In the genomic region with DNA sequence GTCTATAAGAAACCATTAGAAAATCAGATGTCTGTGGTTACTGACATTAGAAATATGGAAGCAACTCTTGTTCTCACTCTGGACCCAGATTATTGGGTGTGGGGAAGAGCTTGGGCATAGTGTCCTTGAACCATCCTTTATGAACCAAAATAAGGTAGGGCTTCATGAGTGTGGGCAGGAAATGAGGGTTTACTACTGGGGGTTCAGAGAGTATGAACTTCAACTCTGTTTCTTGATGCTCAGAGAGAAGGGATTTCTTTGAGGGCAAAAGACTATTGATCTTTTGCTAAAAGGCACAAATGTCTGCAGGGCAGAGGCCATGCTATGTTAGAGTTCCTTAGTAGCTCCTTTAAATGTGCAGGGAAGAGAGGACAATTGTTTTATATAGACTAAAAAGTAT, we compare ENCODE assay signal across 31 cellular contexts.
"Had no signal": no experiment of that assay in that cellular context is flagged by ENCODE, and none has a peak within 500 bp of the region (broad histone marks: within the 10 kb centered on the region; RNA-seq: fewer than 3 reads in every experiment).

No MANE protein-coding gene starts in this region.

- H3K27ac Mint-ChIP-seq: activated B cell treated with CpG ODN at 0.5 μM for 24 hours; activated CD4-positive, alpha-beta memory T cell treated with anti-CD3 and anti-CD28 coated beads, Interleukin-2, amount 10 ng/mL, durations not matched to agents 7 days and 5 days; activated CD4-positive, alpha-beta T cell treated with anti-CD3 and anti-CD28 coated beads, Interleukin-2, amount 10 ng/mL, durations not matched to agents 7 days and 5 days; activated naive CD4-positive, alpha-beta T cell treated with anti-CD3 and anti-CD28 coated beads, Interleukin-2, amount 10 ng/mL, durations not matched to agents 7 days and 5 days; activated naive CD4-positive, alpha-beta T cell treated with anti-CD3 and anti-CD28 coated beads, Interleukin-2, amount 50 U/mL, for 72 hours; activated naive CD8-positive, alpha-beta T cell treated with anti-CD3 and anti-CD28 coated beads, Interleukin-2, amount 10 ng/mL, durations not matched to agents 7 days and 5 days; activated T-cell treated with anti-CD3 and anti-CD28 coated beads, Interleukin-2, amount 50 U/mL, for 24 hours; activated T-cell treated with anti-CD3 and anti-CD28 coated beads, Interleukin-2, amount 50 U/mL, for 72 hours; brain; T-helper 1 cell treated with Interleukin-12 subunit alpha and Interleukin-12 subunit beta and Interleukin-4 antibody, amounts not matched to agents 30 μg/mL and 1 μg/mL, for 36 hours; T-helper 2 cell treated with Interferon-gamma antibody and Interleukin-4, amounts not matched to agents 5 μg/mL and 100 μg/mL, for 36 hours had no signal

- H3K27me3 Mint-ChIP-seq: activated B cell treated with CpG ODN at 0.5 μM for 24 hours; activated CD4-positive, alpha-beta memory T cell treated with anti-CD3 and anti-CD28 coated beads, Interleukin-2, amount 10 ng/mL, durations not matched to agents 7 days and 5 days; activated CD4-positive, alpha-beta T cell treated with anti-CD3 and anti-CD28 coated beads, Interleukin-2, amount 10 ng/mL, durations not matched to agents 7 days and 5 days; activated naive CD4-positive, alpha-beta T cell treated with anti-CD3 and anti-CD28 coated beads, Interleukin-2, amount 10 ng/mL, durations not matched to agents 7 days and 5 days; activated naive CD8-positive, alpha-beta T cell treated with anti-CD3 and anti-CD28 coated beads, Interleukin-2, amount 10 ng/mL, durations not matched to agents 7 days and 5 days; activated T-cell treated with anti-CD3 and anti-CD28 coated beads, Interleukin-2, amount 50 U/mL, for 24 hours; brain had no signal

- H3K4me3 Mint-ChIP-seq: activated B cell treated with CpG ODN at 0.5 μM for 24 hours; activated CD4-positive, alpha-beta memory T cell treated with anti-CD3 and anti-CD28 coated beads, Interleukin-2, amount 10 ng/mL, durations not matched to agents 7 days and 5 days; activated CD4-positive, alpha-beta T cell treated with anti-CD3 and anti-CD28 coated beads, Interleukin-2, amount 10 ng/mL, durations not matched to agents 7 days and 5 days; activated naive CD4-positive, alpha-beta T cell treated with anti-CD3 and anti-CD28 coated beads, Interleukin-2, amount 10 ng/mL, durations not matched to agents 7 days and 5 days; activated naive CD8-positive, alpha-beta T cell treated with anti-CD3 and anti-CD28 coated beads, Interleukin-2, amount 10 ng/mL, durations not matched to agents 7 days and 5 days; activated T-cell treated with anti-CD3 and anti-CD28 coated beads, Interleukin-2, amount 50 U/mL, for 24 hours; activated T-cell treated with anti-CD3 and anti-CD28 coated beads, Interleukin-2, amount 50 U/mL, for 72 hours; brain; T-helper 1 cell treated with Interleukin-12 subunit alpha and Interleukin-12 subunit beta and Interleukin-4 antibody, amounts not matched to agents 30 μg/mL and 1 μg/mL, for 36 hours; T-helper 2 cell treated with Interferon-gamma antibody and Interleukin-4, amounts not matched to agents 5 μg/mL and 100 μg/mL, for 36 hours had no signal

- DNase-seq: activated B cell treated with CpG ODN at 0.5 μM for 24 hours; activated CD4-positive, alpha-beta memory T cell treated with anti-CD3 and anti-CD28 coated beads, Interleukin-2, amount 10 ng/mL, durations not matched to agents 7 days and 5 days; activated CD4-positive, alpha-beta T cell treated with anti-CD3 and anti-CD28 coated beads, Interleukin-2, amount 10 ng/mL, durations not matched to agents 7 days and 5 days; activated CD4-positive, alpha-beta T cell treated with anti-CD3 and anti-CD28 coated beads, Interleukin-2, amount 50 U/mL, for 4 hours; activated CD8-positive, alpha-beta memory T cell treated with anti-CD3 and anti-CD28 coated beads, Interleukin-2, amount 50 U/mL, for 48 hours; activated gamma-delta T cell treated with Interleukin-2 at 50 U/mL for 16 hours; activated naive CD4-positive, alpha-beta T cell treated with anti-CD3 and anti-CD28 coated beads, Interleukin-2, amount 10 ng/mL, durations not matched to agents 7 days and 5 days; activated naive CD8-positive, alpha-beta T cell treated with anti-CD3 and anti-CD28 coated beads, Interleukin-2, amount 10 ng/mL, durations not matched to agents 7 days and 5 days; activated T-cell treated with anti-CD3 and anti-CD28 coated beads for 4 hours; activated T-cell treated with anti-CD3 and anti-CD28 coated beads, Interleukin-2, amount 50 U/mL, for 24 hours; activated T-cell treated with anti-CD3 and anti-CD28 coated beads, Interleukin-2, amount 50 U/mL, for 72 hours; central memory CD4-positive, alpha-beta T cell; cerebellar nuclear complex; colonic mucosa; effector CD8-positive, alpha-beta T cell; esophagus squamous epithelium; foreskin melanocyte; heart right ventricle; T1000; WERI-Rb-1 had no signal

- H3K36me3 Mint-ChIP-seq: brain had no signal

- H3K9me3 ChIP-seq: ascending aorta, breast epithelium, colonic mucosa, esophagus squamous epithelium, gastroesophageal sphincter, heart right ventricle had no signal

- H3K27me3 ChIP-seq: ascending aorta, breast epithelium, cardiac muscle cell, colonic mucosa, esophagus squamous epithelium, gastroesophageal sphincter, heart right ventricle, hepatocyte had no signal

- ATAC-seq: activated CD4-positive, CD25-positive, alpha-beta regulatory T cell treated with anti-CD3 and anti-CD28 coated beads, Interleukin-2, amount 50 U/mL, for 24 hours; activated naive CD4-positive, alpha-beta T cell treated with anti-CD3 and anti-CD28 coated beads, Interleukin-2, amount 50 U/mL, for 72 hours; activated T-cell treated with anti-CD3 and anti-CD28 coated beads, Interleukin-2, amount 50 U/mL, for 72 hours; gastroesophageal sphincter; heart right ventricle had no signal

- H3K4me3 ChIP-seq: ascending aorta, breast epithelium, cardiac muscle cell, colonic mucosa, esophagus squamous epithelium, gastroesophageal sphincter, heart right ventricle, hepatocyte had no signal

- H3K9me3 Mint-ChIP-seq: activated T-cell treated with anti-CD3 and anti-CD28 coated beads, Interleukin-2, amount 50 U/mL, for 24 hours had no signal

- H3K4me2 ChIP-seq: hepatocyte had no signal

- H2AFZ ChIP-seq: hepatocyte had no signal

- H3K4me1 Mint-ChIP-seq: activated CD4-positive, alpha-beta memory T cell treated with anti-CD3 and anti-CD28 coated beads, Interleukin-2, amount 10 ng/mL, durations not matched to agents 7 days and 5 days; brain had no signal

- H3K36me3 ChIP-seq: ascending aorta, breast epithelium, cardiac muscle cell, colonic mucosa, esophagus squamous epithelium, gastroesophageal sphincter, heart right ventricle, WERI-Rb-1 had no signal

- H3K27ac ChIP-seq: ascending aorta, breast epithelium, cardiac muscle cell, colonic mucosa, epithelial cell of prostate, esophagus squamous epithelium, gastroesophageal sphincter, heart right ventricle, hepatocyte, WERI-Rb-1 had no signal

- H3K4me1 ChIP-seq: ascending aorta, breast epithelium, colonic mucosa, esophagus squamous epithelium, gastroesophageal sphincter, heart right ventricle had no signal
